8 cellular contexts compared by ENCODE assay signal in the genomic region with DNA sequence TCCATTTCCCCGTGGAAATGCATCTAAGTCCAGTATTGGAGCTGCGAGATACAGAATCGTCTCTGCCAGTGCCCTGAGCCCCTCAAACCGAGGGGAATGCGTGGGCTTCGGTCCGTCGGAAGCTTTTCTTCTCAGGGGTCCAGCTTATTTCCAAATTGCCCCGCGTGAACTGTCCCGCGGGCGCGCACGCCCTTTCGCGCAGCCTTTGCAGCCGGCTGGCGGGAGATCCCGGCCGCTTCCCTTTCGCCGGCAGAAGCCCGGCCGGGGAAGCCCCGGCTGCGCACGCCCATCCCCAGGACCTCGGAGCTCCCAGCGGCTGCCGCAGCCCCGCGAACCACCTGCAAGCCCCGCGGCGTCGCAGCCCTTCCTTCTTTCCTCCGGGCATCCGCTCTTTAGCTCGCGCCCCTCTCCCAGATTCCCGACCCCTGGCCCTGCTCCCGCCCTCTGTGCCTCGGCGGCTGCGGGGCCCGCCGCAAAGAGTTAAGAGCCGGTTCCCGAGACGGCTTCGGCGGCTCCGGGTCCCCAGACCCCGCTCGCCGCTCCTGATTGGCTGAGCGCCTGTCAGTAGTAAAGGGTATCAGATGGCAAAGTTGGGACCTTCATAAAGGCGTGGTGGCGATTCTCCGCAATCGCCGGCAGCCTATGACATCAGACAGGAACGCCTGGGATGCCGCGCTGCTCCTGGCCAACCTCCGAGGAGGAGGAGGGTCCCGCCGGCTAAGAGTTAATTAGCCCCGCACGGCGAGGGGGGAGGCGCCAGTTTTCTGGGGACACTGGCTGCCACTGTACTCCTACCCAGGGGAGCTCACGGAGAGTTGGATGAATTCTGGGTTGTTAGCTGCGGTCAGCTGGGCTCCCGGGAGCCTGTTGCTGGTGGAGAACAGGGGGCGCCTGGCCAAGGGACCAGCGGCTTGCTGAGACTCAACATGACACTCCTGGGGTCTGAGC. TPM values are rescaled to one million over a fixed set of nuclear protein-coding genes. Genes with fewer than 3 reads are reported as not detected.
DNase-seq lines count a peak whose midpoint lies in the region; ATAC-seq, FAIRE-seq and TF ChIP-seq lines count a peak whose summit lies in the region.

A gene with protein sequence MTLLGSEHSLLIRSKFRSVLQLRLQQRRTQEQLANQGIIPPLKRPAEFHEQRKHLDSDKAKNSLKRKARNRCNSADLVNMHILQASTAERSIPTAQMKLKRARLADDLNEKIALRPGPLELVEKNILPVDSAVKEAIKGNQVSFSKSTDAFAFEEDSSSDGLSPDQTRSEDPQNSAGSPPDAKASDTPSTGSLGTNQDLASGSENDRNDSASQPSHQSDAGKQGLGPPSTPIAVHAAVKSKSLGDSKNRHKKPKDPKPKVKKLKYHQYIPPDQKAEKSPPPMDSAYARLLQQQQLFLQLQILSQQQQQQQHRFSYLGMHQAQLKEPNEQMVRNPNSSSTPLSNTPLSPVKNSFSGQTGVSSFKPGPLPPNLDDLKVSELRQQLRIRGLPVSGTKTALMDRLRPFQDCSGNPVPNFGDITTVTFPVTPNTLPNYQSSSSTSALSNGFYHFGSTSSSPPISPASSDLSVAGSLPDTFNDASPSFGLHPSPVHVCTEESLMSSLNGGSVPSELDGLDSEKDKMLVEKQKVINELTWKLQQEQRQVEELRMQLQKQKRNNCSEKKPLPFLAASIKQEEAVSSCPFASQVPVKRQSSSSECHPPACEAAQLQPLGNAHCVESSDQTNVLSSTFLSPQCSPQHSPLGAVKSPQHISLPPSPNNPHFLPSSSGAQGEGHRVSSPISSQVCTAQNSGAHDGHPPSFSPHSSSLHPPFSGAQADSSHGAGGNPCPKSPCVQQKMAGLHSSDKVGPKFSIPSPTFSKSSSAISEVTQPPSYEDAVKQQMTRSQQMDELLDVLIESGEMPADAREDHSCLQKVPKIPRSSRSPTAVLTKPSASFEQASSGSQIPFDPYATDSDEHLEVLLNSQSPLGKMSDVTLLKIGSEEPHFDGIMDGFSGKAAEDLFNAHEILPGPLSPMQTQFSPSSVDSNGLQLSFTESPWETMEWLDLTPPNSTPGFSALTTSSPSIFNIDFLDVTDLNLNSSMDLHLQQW (plus strand): TSS at position 628 of the 948 bp plus-strand sequence. CDS start 299 bp downstream, at position 927.

- DNase-seq in HAP-1 (ENCODE audit: low spot score in 2 of 2) (peak; percentile 18 to 36), body of pancreas (peak in 2 of 4 donors; percentile 8 to 14), keratinocyte (ENCODE audit: low read depth, low spot score) (no peak), Karpas-422 (no peak), NCI-H128 (lab: John Stamatoyannopoulos, UW; ENCODE audit: unreplicated experiment) (no peak)
- no peak for DNase-seq in CD4-positive, alpha-beta memory T cell

- no peaks in the 10 kb centered on the region for H3K9me3 ChIP-seq in HAP-1
- no peaks in the 10 kb centered on the region for H3K9me3 ChIP-seq in body of pancreas
- H3K9me3 ChIP-seq in keratinocyte (ENCODE audit: control insufficient read depth, low read depth, low read length): no peaks in the 10 kb centered on the region
- H3K9me3 ChIP-seq in CD4-positive, alpha-beta memory T cell (ENCODE audit: control insufficient read depth in 1 of 2, low read length in 2 of 2): no peaks in the 10 kb centered on the region
- H3K9me3 ChIP-seq in Karpas-422 (ENCODE audit: low read length): no peaks in the 10 kb centered on the region

- no peak for TF ChIP-seq POLR2A in body of pancreas (IDR thresholded peaks at IDR 0.05)

- H3K27me3 Mint-ChIP-seq in CD4-positive, alpha-beta memory T cell: peaks cover 25 to 29% of the 10 kb centered on the region in 2 donors

- H3K4me3 ChIP-seq in HAP-1 (peak within 1 kb of the TSS; percentile 22), body of pancreas (peak within 1 kb of the TSS in 1 of 2 donors; percentile 11), keratinocyte (ENCODE audit: control insufficient read depth in 2 of 3, extremely low read depth in 1 of 3, insufficient read depth in 2 of 3, low read depth in 1 of 3, low read length in 3 of 3) (peak within 1 kb of the TSS; percentile 37 to 82 (median 72)), Karpas-422 (ENCODE audit: low read length) (no peak within 1 kb of the TSS)
- no peak within 1 kb of the TSS for H3K4me3 ChIP-seq in CD4-positive, alpha-beta memory T cell (ENCODE audit: low read length in 2 of 2)

- in situ Hi-C loops in HAP-1 (cut with MboI; ENCODE audit: low sequenced_read_pairs): no loop called here

- no peak for FAIRE-seq in keratinocyte (lab: Jason Lieb, UNC)

- 1 to 2% methylated on average over 22 to 74 of the region's 78 CpGs for WGBS in body of pancreas, 2 donors

- H3K27me3 ChIP-seq in HAP-1 (ENCODE audit: low read depth) (no peaks in the 10 kb centered on the region; the same call in 1 of the 2 replicates), body of pancreas (peaks cover 0 to 10% of the 10 kb centered on the region in 2 donors), keratinocyte (ENCODE audit: control insufficient read depth, extremely low read depth, insufficient read depth, low read length) (peaks cover 37% of the 10 kb centered on the region), Karpas-422 (ENCODE audit: low read length) (no peaks in the 10 kb centered on the region)
- H3K27me3 ChIP-seq in CD4-positive, alpha-beta memory T cell (ENCODE audit: insufficient read depth, low read length): no peaks in the 10 kb centered on the region

- H3K4me1 ChIP-seq in HAP-1 (no peaks in the 10 kb centered on the region), body of pancreas (peaks cover 13% of the 10 kb centered on the region), keratinocyte (ENCODE audit: control insufficient read depth, extremely low read depth, insufficient read depth, low read length) (peaks cover 7% of the 10 kb centered on the region), Karpas-422 (ENCODE audit: low read length) (no peaks in the 10 kb centered on the region)
- no peaks in the 10 kb centered on the region for H3K4me1 ChIP-seq in CD4-positive, alpha-beta memory T cell (ENCODE audit: insufficient read depth, low read length)

- no peaks in the 10 kb centered on the region for H3K36me3 Mint-ChIP-seq in CD4-positive, alpha-beta memory T cell

- CTCF ChIA-PET in CD4-positive, alpha-beta memory T cell (lab: Charles Lee; ENCODE audit: partially characterized antibody): no interaction called here

- H3K4me2 ChIP-seq in keratinocyte (ENCODE audit: control insufficient read depth, extremely low read depth, insufficient read depth, low read depth, low read length) (peak within 1 kb of the TSS; percentile 94), Karpas-422 (ENCODE audit: low read depth, low read length, poor library complexity, severe bottlenecking) (no peak within 1 kb of the TSS)

- intact Hi-C loops in body of pancreas (cut with DNase I): no loop called here
- intact Hi-C loops in CD4-positive, alpha-beta memory T cell (cut with micrococcal nuclease): no loop called here

- H3K9me3 Mint-ChIP-seq in CD4-positive, alpha-beta memory T cell: peaks cover 0 to 12% (median 5%) of the 10 kb centered on the region in 8 donors

- TF ChIP-seq CTCF in body of pancreas (IDR thresholded peaks at IDR 0.05) (no peak), keratinocyte (optimal IDR thresholded peaks at IDR 0.05 in 1 of 3, IDR thresholded peaks at IDR 0.05 in 1 of 3, conservative IDR thresholded peaks at IDR 0.05 in 1 of 3; ENCODE audit: extremely low read depth in 1 of 3, insufficient read depth in 2 of 3, low read length in 3 of 3) (no peak)

- H3K27ac Mint-ChIP-seq in CD4-positive, alpha-beta memory T cell: no peak within 1 kb of the TSS

- H3K27ac ChIP-seq in body of pancreas (no peak within 1 kb of the TSS), keratinocyte (ENCODE audit: control insufficient read depth, insufficient read depth, low read length) (no peak within 1 kb of the TSS), temporal lobe (ENCODE audit: low read depth, low read length) (peak within 1 kb of the TSS; percentile 14), Karpas-422 (ENCODE audit: low read length) (no peak within 1 kb of the TSS)
- no peak within 1 kb of the TSS for H3K27ac ChIP-seq in CD4-positive, alpha-beta memory T cell (ENCODE audit: low read depth, low read length)

- ATAC-seq in body of pancreas: peak; percentile 33
- no peak for ATAC-seq in GM18870 (IDR thresholded peaks at IDR 0.05; ENCODE audit: unreplicated experiment)

- POLR2A ChIA-PET in CD4-positive, alpha-beta memory T cell (lab: Charles Lee; ENCODE audit: partially characterized antibody): no interaction called here

- H3K4me3 Mint-ChIP-seq in CD4-positive, alpha-beta memory T cell: peak within 1 kb of the TSS in 2 of 8 donors; percentile 11 to 27

- dilution Hi-C loops in keratinocyte (cut with MboI; ENCODE audit: extremely low pct_ligation_motif_present, low sequenced_read_pairs): no loop called here

- H2AFZ ChIP-seq in keratinocyte (ENCODE audit: control insufficient read depth, low read length) (peak within 1 kb of the TSS; percentile 86), Karpas-422 (ENCODE audit: low read length) (no peak within 1 kb of the TSS)

- H3K9ac ChIP-seq in keratinocyte (ENCODE audit: control insufficient read depth, extremely low read depth, insufficient read depth, low read length) (peak within 1 kb of the TSS; percentile 37), Karpas-422 (ENCODE audit: low read length) (no peak within 1 kb of the TSS)

- H3K79me2 ChIP-seq in keratinocyte (ENCODE audit: control insufficient read depth, insufficient read depth, low read length): no peaks in the 10 kb centered on the region
- H3K79me2 ChIP-seq in Karpas-422 (ENCODE audit: low read length): no peaks in the 10 kb centered on the region

- peaks cover 0 to 6% (median 2%) of the 10 kb centered on the region in 4 donors for H3K4me1 Mint-ChIP-seq in CD4-positive, alpha-beta memory T cell

- H3K9me1 ChIP-seq in keratinocyte (ENCODE audit: control insufficient read depth, extremely low read depth, insufficient read depth, low read length): no peaks in the 10 kb centered on the region

- H4K20me1 ChIP-seq in keratinocyte (ENCODE audit: control insufficient read depth, extremely low read depth, insufficient read depth, low read length) (no peaks in the 10 kb centered on the region), Karpas-422 (ENCODE audit: insufficient read depth, low read depth, low read length) (no peaks in the 10 kb centered on the region)

- H3K9me2 ChIP-seq in Karpas-422 (replicated peaks; ENCODE audit: insufficient read depth, low read length): no peaks in the 10 kb centered on the region

- H3K36me3 ChIP-seq in HAP-1 (replicated peaks) (no peaks in the 10 kb centered on the region), body of pancreas (replicated peaks in 1 of 2; ENCODE audit: insufficient read depth in 1 of 2, low read depth in 2 of 2) (no peaks in the 10 kb centered on the region), keratinocyte (ENCODE audit: control insufficient read depth in 2 of 2, extremely low read depth in 1 of 2, insufficient read depth in 2 of 2, low read length in 2 of 2) (no peaks in the 10 kb centered on the region), Karpas-422 (ENCODE audit: insufficient read depth, low read length) (no peaks in the 10 kb centered on the region)
- no peaks in the 10 kb centered on the region for H3K36me3 ChIP-seq in CD4-positive, alpha-beta memory T cell (ENCODE audit: insufficient read depth, low read length)

RNA-seq across cellular contexts. Expression of the gene that starts here (rescaled TPM):
- under 1 TPM; 0.52 to 0.66 TPM for total RNA-seq in body of pancreas
- polyA plus RNA-seq in keratinocyte: not detected in 3 replicates
- polyA plus RNA-seq in keratinocyte (2011; ENCODE audit: low read depth): not detected
- not detected in 2 replicates for polyA plus RNA-seq in keratinocyte (2011; cell fraction: cytosol; rRNA removed)
- polyA plus RNA-seq in keratinocyte (2011; cell fraction: nucleus; rRNA removed): not detected in 2 replicates
- polyA plus RNA-seq in keratinocyte (2012; ENCODE audit: low replicate concordance): not detected in 2 replicates
- polyA minus RNA-seq in keratinocyte: not detected in 3 replicates
- not detected for polyA minus RNA-seq in keratinocyte (2011; cell fraction: cytosol; rRNA and poly(A)+ RNA removed)
- not detected in 2 replicates for polyA minus RNA-seq in keratinocyte (2011; cell fraction: nucleus; rRNA and poly(A)+ RNA removed)
- total RNA-seq in temporal lobe: 0.25 TPM
- total RNA-seq in CD4-positive, alpha-beta memory T cell: not detected
- not detected for polyA plus RNA-seq in CD4-positive, alpha-beta memory T cell
- not detected in 2 replicates for total RNA-seq in Karpas-422 (2014; rRNA removed; shearing (Covaris generic); ENCODE audit: low replicate concordance)

Comparison
In these comparisons a context has a peak if more than half of its experiments do, and no peak if none do; other contexts are left out.
1. Peak in ATAC-seq in body of pancreas; RNA of the gene not detected or under 1 TPM.
2. DNase-seq: peak in HAP-1 (2 of 2); none in keratinocyte (single experiment), CD4-positive, alpha-beta memory T cell (0 of 5), Karpas-422 (single experiment) and NCI-H128 (single experiment).
3. H3K4me3 ChIP-seq: peak in HAP-1 (single experiment) and keratinocyte (3 of 3); none in CD4-positive, alpha-beta memory T cell (0 of 2) and Karpas-422 (single experiment).